1 cellular context compared by ENCODE assay signal in the genomic region with DNA sequence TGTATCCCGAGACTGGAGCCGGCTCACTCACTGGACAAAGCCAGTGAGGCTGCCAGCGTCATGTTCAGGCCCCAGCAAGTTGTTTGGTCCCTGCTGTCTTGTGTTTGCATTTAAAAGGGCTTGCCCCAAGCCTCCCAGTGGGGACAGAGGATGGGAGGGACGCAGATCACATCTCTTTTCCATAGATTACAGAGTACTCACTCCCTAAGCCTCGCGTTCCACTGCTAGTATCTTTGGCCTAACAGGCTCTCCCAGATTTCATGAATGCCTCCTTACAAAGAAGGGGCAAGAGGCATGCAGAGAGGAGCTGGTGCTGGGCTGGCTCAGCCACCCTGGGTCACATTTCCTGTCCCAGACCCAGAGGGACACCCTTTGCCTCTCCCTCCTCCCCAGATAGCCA.
TF ChIP-seq lines count a peak whose summit lies in the region.

No MANE protein-coding gene starts in this region.

TF ChIP-seq in GM23338, 12 proteins besides CTCF, POLR2A, EP300 and RAD21:
- TF ChIP-seq, protein P1, sequence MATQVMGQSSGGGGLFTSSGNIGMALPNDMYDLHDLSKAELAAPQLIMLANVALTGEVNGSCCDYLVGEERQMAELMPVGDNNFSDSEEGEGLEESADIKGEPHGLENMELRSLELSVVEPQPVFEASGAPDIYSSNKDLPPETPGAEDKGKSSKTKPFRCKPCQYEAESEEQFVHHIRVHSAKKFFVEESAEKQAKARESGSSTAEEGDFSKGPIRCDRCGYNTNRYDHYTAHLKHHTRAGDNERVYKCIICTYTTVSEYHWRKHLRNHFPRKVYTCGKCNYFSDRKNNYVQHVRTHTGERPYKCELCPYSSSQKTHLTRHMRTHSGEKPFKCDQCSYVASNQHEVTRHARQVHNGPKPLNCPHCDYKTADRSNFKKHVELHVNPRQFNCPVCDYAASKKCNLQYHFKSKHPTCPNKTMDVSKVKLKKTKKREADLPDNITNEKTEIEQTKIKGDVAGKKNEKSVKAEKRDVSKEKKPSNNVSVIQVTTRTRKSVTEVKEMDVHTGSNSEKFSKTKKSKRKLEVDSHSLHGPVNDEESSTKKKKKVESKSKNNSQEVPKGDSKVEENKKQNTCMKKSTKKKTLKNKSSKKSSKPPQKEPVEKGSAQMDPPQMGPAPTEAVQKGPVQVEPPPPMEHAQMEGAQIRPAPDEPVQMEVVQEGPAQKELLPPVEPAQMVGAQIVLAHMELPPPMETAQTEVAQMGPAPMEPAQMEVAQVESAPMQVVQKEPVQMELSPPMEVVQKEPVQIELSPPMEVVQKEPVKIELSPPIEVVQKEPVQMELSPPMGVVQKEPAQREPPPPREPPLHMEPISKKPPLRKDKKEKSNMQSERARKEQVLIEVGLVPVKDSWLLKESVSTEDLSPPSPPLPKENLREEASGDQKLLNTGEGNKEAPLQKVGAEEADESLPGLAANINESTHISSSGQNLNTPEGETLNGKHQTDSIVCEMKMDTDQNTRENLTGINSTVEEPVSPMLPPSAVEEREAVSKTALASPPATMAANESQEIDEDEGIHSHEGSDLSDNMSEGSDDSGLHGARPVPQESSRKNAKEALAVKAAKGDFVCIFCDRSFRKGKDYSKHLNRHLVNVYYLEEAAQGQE (IDR thresholded peaks at IDR 0.05; ENCODE audit: unreplicated experiment): no peak
- TF ChIP-seq ZNF114 (CRISPR knock-in tag; IDR thresholded peaks at IDR 0.05): 0 out of 2 replicates have a peak, but pooled peaks have one; percentile 76
